ENCODE assay signal across 8 cellular contexts in genomic region chr11:118434553-118435232, GRCh38. TPM values are rescaled to one million over a fixed set of nuclear protein-coding genes. Genes with fewer than 3 reads are reported as not detected.
DNase-seq lines count a peak whose midpoint lies in the region; ATAC-seq and TF ChIP-seq lines count a peak whose summit lies in the region.

No MANE protein-coding gene starts in this region.

- TF ChIP-seq CTCF in mesothelial cell of epicardium (IDR thresholded peaks at IDR 0.05; ENCODE audit: unreplicated experiment): no peak

- no peak for ATAC-seq in HG03039 (IDR thresholded peaks at IDR 0.05; ENCODE audit: unreplicated experiment)
- no peak for ATAC-seq in GM21360 (IDR thresholded peaks at IDR 0.05; ENCODE audit: unreplicated experiment)

- H3K9me3 Mint-ChIP-seq in mesothelial cell of epicardium: no peaks in the 10 kb centered on the region

- peak overlapping the region; percentile 92 for H3K4me3 Mint-ChIP-seq in mesothelial cell of epicardium

- H3K36me3 Mint-ChIP-seq in mesothelial cell of epicardium: no peaks in the 10 kb centered on the region

- peak overlapping the region; percentile 95 for H3K27ac Mint-ChIP-seq in mesothelial cell of epicardium

- peak overlapping the region; percentile 82; the same call in 1 of the 2 replicates for H3K4me3 ChIP-seq in GM08714 (ENCODE audit: low read length)

- peaks cover 31% of the 10 kb centered on the region for H3K4me1 Mint-ChIP-seq in mesothelial cell of epicardium

- DNase-seq in NCI-H146 (lab: John Stamatoyannopoulos, UW) (peak; percentile 63), mesothelial cell of epicardium (ENCODE audit: low spot score in 2 of 2, unreplicated experiment in 2 of 2) (peak; percentile 35 to 67)
- DNase-seq in activated CD4-positive, alpha-beta T cell treated with anti-CD3 and anti-CD28 coated beads, Interleukin-2, amount 50 U/mL, for 4 hours: peak; percentile 34 to 40
- peak; percentile 10 for DNase-seq in effector CD8-positive, alpha-beta T cell (lab: John Stamatoyannopoulos, UW)
- DNase-seq in stimulated activated naive CD4-positive, alpha-beta T cell treated with Interleukin-2 at 50 U/mL for 16 hours (lab: John Stamatoyannopoulos, UW): peak; percentile 35

- H3K27me3 Mint-ChIP-seq in mesothelial cell of epicardium (ENCODE audit: low read depth): no peaks in the 10 kb centered on the region

RNA-seq across cellular contexts. Expression of gene KMT2A, which starts 1.6 kb away (rescaled TPM):
- total RNA-seq in mesothelial cell of epicardium: 83.6 to 85.8 TPM (median 83.7 TPM) in 3 replicates

RNA-seq across cellular contexts. Expression of gene ATP5MG, which starts 33.3 kb away (rescaled TPM):
- 168 to 188 TPM (median 180 TPM) in 3 replicates for total RNA-seq in mesothelial cell of epicardium

Comparison
In these comparisons a context has a peak if more than half of its experiments do, and no peak if none do; other contexts are left out.
1. DNase-seq: peak in every context shown above with its lines; median percentile 63 in NCI-H146; 51 in mesothelial cell of epicardium; 37 in activated CD4-positive, alpha-beta T cell treated with anti-CD3 and anti-CD28 coated beads, Interleukin-2, amount 50 U/mL, for 4 hours; 35 in stimulated activated naive CD4-positive, alpha-beta T cell treated with Interleukin-2 at 50 U/mL for 16 hours; 10 in effector CD8-positive, alpha-beta T cell.